In the genomic region with DNA sequence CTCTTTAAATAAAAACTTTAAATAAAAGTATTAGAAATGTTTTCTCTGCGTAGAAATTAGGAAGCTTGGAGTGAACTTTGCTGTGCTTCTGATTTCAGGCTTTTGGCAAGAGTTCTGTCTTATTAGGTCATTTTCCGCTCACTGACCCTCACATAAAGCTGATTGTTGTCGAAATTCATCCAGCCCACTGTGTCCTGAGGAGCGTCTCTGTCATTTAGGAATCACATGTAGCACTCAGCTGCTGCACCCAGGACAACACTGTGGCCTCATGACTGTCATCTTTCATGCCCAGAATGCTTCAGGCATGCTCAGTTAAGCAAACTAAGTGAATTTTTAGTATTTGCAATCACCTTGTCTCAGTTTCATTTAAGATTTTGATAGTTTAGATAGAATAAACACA, we compare ENCODE assay signal across 16 cellular contexts.
"Had no signal": no experiment of that assay in that cellular context is flagged by ENCODE, and none has a peak within 500 bp of the region (broad histone marks: within the 10 kb centered on the region; RNA-seq: fewer than 3 reads in every experiment).

No MANE protein-coding gene starts in this region.

- H3K4me1 ChIP-seq: suprapubic skin had no signal

- H2AFZ ChIP-seq: hepatocyte had no signal

- H3K27me3 ChIP-seq: hepatocyte had no signal

- H3K36me3 Mint-ChIP-seq: T-cell had no signal

- H3K36me3 ChIP-seq: suprapubic skin had no signal

- H3K4me3 Mint-ChIP-seq: activated naive CD4-positive, alpha-beta T cell treated with anti-CD3 and anti-CD28 coated beads for 36 hours; activated naive CD8-positive, alpha-beta T cell treated with anti-CD3 and anti-CD28 coated beads, Interleukin-2, amount 50 U/mL, for 24 hours; endodermal cell; T-cell had no signal

- H3K4me1 Mint-ChIP-seq: activated naive CD8-positive, alpha-beta T cell treated with anti-CD3 and anti-CD28 coated beads, Interleukin-2, amount 50 U/mL, for 24 hours; endodermal cell; T-cell had no signal

- H3K27ac ChIP-seq: hepatocyte, suprapubic skin had no signal

- H3K4me3 ChIP-seq: hepatocyte, suprapubic skin had no signal

- H3K27ac Mint-ChIP-seq: activated naive CD4-positive, alpha-beta T cell treated with anti-CD3 and anti-CD28 coated beads for 36 hours; activated naive CD8-positive, alpha-beta T cell treated with anti-CD3 and anti-CD28 coated beads, Interleukin-2, amount 50 U/mL, for 24 hours; activated T-helper 2 cell treated with anti-CD3 and anti-CD28 coated beads, Interferon-gamma antibody, Interleukin-2, Interleukin-4, amounts not matched to agents 10 μg/mL and 5 μg/mL and 100 μg/mL, durations not matched to agents 14 hours and 24 hours and 36 hours; endodermal cell; T-cell had no signal

- H3K4me2 ChIP-seq: hepatocyte had no signal

- H3K9me3 Mint-ChIP-seq: activated naive CD8-positive, alpha-beta T cell treated with anti-CD3 and anti-CD28 coated beads, Interleukin-2, amount 50 U/mL, for 24 hours; activated T-helper 2 cell treated with anti-CD3 and anti-CD28 coated beads, Interferon-gamma antibody, Interleukin-2, Interleukin-4, amounts not matched to agents 10 μg/mL and 5 μg/mL and 100 μg/mL, durations not matched to agents 14 hours and 24 hours and 36 hours; endodermal cell had no signal

- DNase-seq: activated CD4-positive, alpha-beta T cell treated with anti-CD3 and anti-CD28 coated beads, Interleukin-2, amount 50 U/mL, for 1 hour; activated naive CD4-positive, alpha-beta T cell treated with anti-CD3 and anti-CD28 coated beads for 36 hours; activated naive CD8-positive, alpha-beta T cell treated with anti-CD3 and anti-CD28 coated beads, Interleukin-2, amount 50 U/mL, for 24 hours; endodermal cell; erythroblast; right cardiac atrium; small intestine; stimulated activated CD4-positive, alpha-beta T cell treated with anti-CD3 and anti-CD28 coated beads, Interleukin-4, amount 100 ng/mL, for 4 hours; stimulated activated CD8-positive, alpha-beta memory T cell treated with anti-CD3 and anti-CD28 coated beads, Interleukin-4, amount 100 ng/mL, for 48 hours; stimulated activated naive CD4-positive, alpha-beta T cell treated with Interleukin-2 at 50 U/mL for 16 hours; T-cell; T-helper 9 cell; trophoblast cell had no signal

- H3K9me3 ChIP-seq: suprapubic skin had no signal

- H3K79me2 ChIP-seq: hepatocyte had no signal
